1 cellular context compared by ENCODE assay signal in genomic region chr16:14527411-14528044, GRCh38.
TF ChIP-seq lines count a peak whose summit lies in the region.

No MANE protein-coding gene starts in this region.

TF ChIP-seq in A549, 52 proteins besides CTCF, POLR2A, EP300 and RAD21 (continued from another document):
- TF ChIP-seq PHF8 (IDR thresholded peaks at IDR 0.05; ENCODE audit: borderline replicate concordance, low read depth) (no peak), ZC3H11A (IDR thresholded peaks at IDR 0.05) (no peak), MAX (IDR thresholded peaks at IDR 0.05) (peak; percentile 37; the same call in 1 of the 2 replicates), KDM5A (IDR thresholded peaks at IDR 0.05) (no peak), SREBF2 (IDR thresholded peaks at IDR 0.05) (no peak), KDM1A (IDR thresholded peaks at IDR 0.05; ENCODE audit: low read depth) (no peak), HDAC2 (IDR thresholded peaks at IDR 0.05) (no peak), ZNF302 (CRISPR knock-in tag; IDR thresholded peaks at IDR 0.05) (peak; percentile 48; the same call in 1 of the 2 replicates)
